ENCODE assay signal across 1 cellular context in genomic region chr16:74695450-74696422, GRCh38.
TF ChIP-seq lines count a peak whose summit lies in the region.

No MANE protein-coding gene starts in this region.

TF ChIP-seq in SK-N-SH, 30 proteins besides CTCF, POLR2A, EP300 and RAD21 (continued from another document):
- no peak for TF ChIP-seq REST (IDR thresholded peaks at IDR 0.05; ENCODE audit: low read depth, low read length)
- peak; percentile 96 for TF ChIP-seq USF2 (IDR thresholded peaks at IDR 0.05; ENCODE audit: borderline replicate concordance, low read depth, low read length)
- TF ChIP-seq GABPA (IDR thresholded peaks at IDR 0.05; ENCODE audit: low read depth) = no peak
- no peak for TF ChIP-seq YY1 (IDR thresholded peaks at IDR 0.05; ENCODE audit: low read depth)
- TF ChIP-seq EZH2phosphoT487 (IDR thresholded peaks at IDR 0.05; ENCODE audit: borderline replicate concordance, low read depth) = no peak
- no peak for TF ChIP-seq ELF1 (IDR thresholded peaks at IDR 0.05)
- TF ChIP-seq POLR2AphosphoS5 (IDR thresholded peaks at IDR 0.05; ENCODE audit: low read depth, low read length) = peak; percentile 80
- no peak for TF ChIP-seq NFIC (IDR thresholded peaks at IDR 0.05; ENCODE audit: borderline replicate concordance)
- TF ChIP-seq RXRA (IDR thresholded peaks at IDR 0.05; ENCODE audit: borderline replicate concordance, low read depth) = no peak
- TF ChIP-seq JUND (IDR thresholded peaks at IDR 0.05) = no peak
- TF ChIP-seq SMC3 (IDR thresholded peaks at IDR 0.05; ENCODE audit: low read depth, low read length) = no peak
- TF ChIP-seq PBX3 (IDR thresholded peaks at IDR 0.05) = no peak
- TF ChIP-seq MAX (IDR thresholded peaks at IDR 0.05; ENCODE audit: low read depth) = peak; percentile 61; the same call in 1 of the 2 replicates
- no peak for TF ChIP-seq ZBTB33 (IDR thresholded peaks at IDR 0.05; ENCODE audit: borderline replicate concordance, low read depth)
- TF ChIP-seq TCF12 (IDR thresholded peaks at IDR 0.05) = no peak
- TF ChIP-seq GATA2 (CRISPR knock-in tag; IDR thresholded peaks at IDR 0.05) = no peak
- TF ChIP-seq FOXM1 (IDR thresholded peaks at IDR 0.05; ENCODE audit: low read depth) = no peak
- no peak for TF ChIP-seq FOSL2 (IDR thresholded peaks at IDR 0.05; ENCODE audit: borderline replicate concordance, low read depth)
